Comparison of ENCODE assay signal across 1 cellular context in the genomic region with DNA sequence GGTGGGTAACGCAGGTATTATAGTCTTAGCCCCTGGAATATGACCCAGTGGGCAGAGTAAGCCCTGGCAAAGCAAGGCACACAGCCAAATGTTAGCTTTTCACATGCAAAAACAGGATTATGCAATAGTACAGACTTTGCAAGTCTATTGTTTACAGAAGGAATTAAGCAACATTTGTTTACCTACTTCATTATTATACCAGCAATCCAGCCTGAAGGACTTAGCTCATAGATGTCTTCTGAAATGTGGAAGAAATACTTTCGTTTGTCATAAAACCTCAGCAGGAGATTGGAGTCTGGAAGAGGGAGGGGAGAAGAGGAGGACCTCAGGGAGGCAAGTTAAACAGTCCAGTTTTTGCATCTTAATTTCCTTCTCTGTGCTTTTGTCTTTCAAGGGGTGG.
TF ChIP-seq lines count a peak whose summit lies in the region.

No MANE protein-coding gene starts in this region.

TF ChIP-seq in HepG2, 621 proteins besides CTCF, POLR2A, EP300 and RAD21 (continued from another document and continues in another):
- TF ChIP-seq, protein P1, sequence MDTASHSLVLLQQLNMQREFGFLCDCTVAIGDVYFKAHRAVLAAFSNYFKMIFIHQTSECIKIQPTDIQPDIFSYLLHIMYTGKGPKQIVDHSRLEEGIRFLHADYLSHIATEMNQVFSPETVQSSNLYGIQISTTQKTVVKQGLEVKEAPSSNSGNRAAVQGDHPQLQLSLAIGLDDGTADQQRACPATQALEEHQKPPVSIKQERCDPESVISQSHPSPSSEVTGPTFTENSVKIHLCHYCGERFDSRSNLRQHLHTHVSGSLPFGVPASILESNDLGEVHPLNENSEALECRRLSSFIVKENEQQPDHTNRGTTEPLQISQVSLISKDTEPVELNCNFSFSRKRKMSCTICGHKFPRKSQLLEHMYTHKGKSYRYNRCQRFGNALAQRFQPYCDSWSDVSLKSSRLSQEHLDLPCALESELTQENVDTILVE (CRISPR knock-in tag; IDR thresholded peaks at IDR 0.05), result 0 out of 2 replicates have a peak, but pooled peaks have one; percentile 59
- TF ChIP-seq, protein P2, sequence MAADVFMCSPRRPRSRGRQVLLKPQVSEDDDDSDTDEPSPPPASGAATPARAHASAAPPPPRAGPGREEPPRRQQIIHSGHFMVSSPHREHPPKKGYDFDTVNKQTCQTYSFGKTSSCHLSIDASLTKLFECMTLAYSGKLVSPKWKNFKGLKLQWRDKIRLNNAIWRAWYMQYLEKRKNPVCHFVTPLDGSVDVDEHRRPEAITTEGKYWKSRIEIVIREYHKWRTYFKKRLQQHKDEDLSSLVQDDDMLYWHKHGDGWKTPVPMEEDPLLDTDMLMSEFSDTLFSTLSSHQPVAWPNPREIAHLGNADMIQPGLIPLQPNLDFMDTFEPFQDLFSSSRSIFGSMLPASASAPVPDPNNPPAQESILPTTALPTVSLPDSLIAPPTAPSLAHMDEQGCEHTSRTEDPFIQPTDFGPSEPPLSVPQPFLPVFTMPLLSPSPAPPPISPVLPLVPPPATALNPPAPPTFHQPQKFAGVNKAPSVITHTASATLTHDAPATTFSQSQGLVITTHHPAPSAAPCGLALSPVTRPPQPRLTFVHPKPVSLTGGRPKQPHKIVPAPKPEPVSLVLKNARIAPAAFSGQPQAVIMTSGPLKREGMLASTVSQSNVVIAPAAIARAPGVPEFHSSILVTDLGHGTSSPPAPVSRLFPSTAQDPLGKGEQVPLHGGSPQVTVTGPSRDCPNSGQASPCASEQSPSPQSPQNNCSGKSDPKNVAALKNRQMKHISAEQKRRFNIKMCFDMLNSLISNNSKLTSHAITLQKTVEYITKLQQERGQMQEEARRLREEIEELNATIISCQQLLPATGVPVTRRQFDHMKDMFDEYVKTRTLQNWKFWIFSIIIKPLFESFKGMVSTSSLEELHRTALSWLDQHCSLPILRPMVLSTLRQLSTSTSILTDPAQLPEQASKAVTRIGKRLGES (CRISPR knock-in tag; IDR thresholded peaks at IDR 0.05; ENCODE audit: borderline replicate concordance), result no peak
- TF ChIP-seq CEBPG (CRISPR knock-in tag; IDR thresholded peaks at IDR 0.05) (peak; percentile 97), NCOR1 (IDR thresholded peaks at IDR 0.05; ENCODE audit: borderline replicate concordance, low read length) (peak; percentile 76; the same call in 1 of the 2 replicates), PPARG (CRISPR knock-in tag; conservative IDR thresholded peaks at IDR 0.05) (peak; percentile 43; the same call in 1 of the 2 replicates), ATF7 (IDR thresholded peaks at IDR 0.05) (0 out of 2 replicates have a peak, but pooled peaks have one; percentile 40), ATF7 (CRISPR knock-in tag; IDR thresholded peaks at IDR 0.05) (no peak), FOXA1 (IDR thresholded peaks at IDR 0.05) (peak; percentile 53; the same call in 1 of the 2 replicates), FOXA1 (CRISPR knock-in tag; IDR thresholded peaks at IDR 0.05) (peak; percentile 83), RARA (CRISPR knock-in tag; IDR thresholded peaks at IDR 0.05) (peak; percentile 55), DR1 (CRISPR knock-in tag; IDR thresholded peaks at IDR 0.05) (no peak), SMYD3 (CRISPR knock-in tag; IDR thresholded peaks at IDR 0.05) (no peak), IRF2 (CRISPR knock-in tag; IDR thresholded peaks at IDR 0.05) (0 out of 2 replicates have a peak, but pooled peaks have one; percentile 34), FOXM1 (CRISPR knock-in tag; IDR thresholded peaks at IDR 0.05) (no peak), ZMYM4 (CRISPR knock-in tag; IDR thresholded peaks at IDR 0.05) (peak; percentile 35; the same call in 1 of the 2 replicates), SOX13 (IDR thresholded peaks at IDR 0.05) (peak; percentile 58; the same call in 1 of the 2 replicates), SOX13 (CRISPR knock-in tag; conservative IDR thresholded peaks at IDR 0.05 in 1 of 2, IDR thresholded peaks at IDR 0.05 in 1 of 2) (peak in 1 of 2 experiments; percentile 96; a peak in 2 of 4 replicates), FOXA3 (CRISPR knock-in tag; IDR thresholded peaks at IDR 0.05) (peak; percentile 96), SP4 (CRISPR knock-in tag; IDR thresholded peaks at IDR 0.05) (no peak), THRA (CRISPR knock-in tag; IDR thresholded peaks at IDR 0.05; ENCODE audit: borderline replicate concordance) (peak; percentile 74; the same call in 1 of the 2 replicates), PHF21A (CRISPR knock-in tag; IDR thresholded peaks at IDR 0.05) (peak; percentile 32; the same call in 1 of the 2 replicates), MED1 (CRISPR knock-in tag; IDR thresholded peaks at IDR 0.05) (0 out of 2 replicates have a peak, but pooled peaks have one; percentile 30), SMC3 (IDR thresholded peaks at IDR 0.05; ENCODE audit: low read length) (peak; percentile 22; the same call in 1 of the 2 replicates), SKI (IDR thresholded peaks at IDR 0.05; ENCODE audit: partially characterized antibody) (peak; percentile 42), KLF16 (CRISPR knock-in tag; IDR thresholded peaks at IDR 0.05) (peak in 1 of 2 experiments; percentile 56; a peak in 1 of 4 replicates), FOXK1 (CRISPR knock-in tag; IDR thresholded peaks at IDR 0.05; ENCODE audit: borderline replicate concordance, low read depth) (peak; percentile 54; the same call in 1 of the 2 replicates), ZNF614 (CRISPR knock-in tag; IDR thresholded peaks at IDR 0.05; ENCODE audit: borderline replicate concordance) (peak; percentile 77; the same call in 1 of the 2 replicates), RCOR2 (CRISPR knock-in tag; IDR thresholded peaks at IDR 0.05) (peak; percentile 69), SOX5 (CRISPR knock-in tag; IDR thresholded peaks at IDR 0.05; ENCODE audit: borderline replicate concordance) (peak; percentile 91), TCF7 (IDR thresholded peaks at IDR 0.05; ENCODE audit: low read depth) (peak; percentile 33; the same call in 1 of the 2 replicates), SRSF4 (IDR thresholded peaks at IDR 0.05; ENCODE audit: low read depth, low read length, poor library complexity, severe bottlenecking) (no peak), HDAC2 (CRISPR knock-in tag; IDR thresholded peaks at IDR 0.05) (peak; percentile 73), HMG20A (CRISPR knock-in tag; IDR thresholded peaks at IDR 0.05; ENCODE audit: borderline replicate concordance) (peak; percentile 82; the same call in 1 of the 2 replicates), TRIM24 (CRISPR knock-in tag; IDR thresholded peaks at IDR 0.05) (peak; percentile 44; the same call in 1 of the 2 replicates), E2F2 (CRISPR knock-in tag; IDR thresholded peaks at IDR 0.05; ENCODE audit: borderline replicate concordance) (no peak), ELF3 (CRISPR knock-in tag; IDR thresholded peaks at IDR 0.05) (peak; percentile 55; the same call in 1 of the 2 replicates), YEATS2 (CRISPR knock-in tag; IDR thresholded peaks at IDR 0.05; ENCODE audit: borderline replicate concordance) (no peak), MLX (CRISPR knock-in tag; IDR thresholded peaks at IDR 0.05) (0 out of 2 replicates have a peak, but pooled peaks have one; percentile 28), FOXJ3 (CRISPR knock-in tag; IDR thresholded peaks at IDR 0.05; ENCODE audit: borderline replicate concordance) (peak; percentile 69; the same call in 1 of the 2 replicates), SOX6 (IDR thresholded peaks at IDR 0.05) (no peak), SOX6 (CRISPR knock-in tag; IDR thresholded peaks at IDR 0.05) (peak; percentile 94), BCL6 (CRISPR knock-in tag; IDR thresholded peaks at IDR 0.05) (peak; percentile 73), SALL1 (CRISPR knock-in tag; IDR thresholded peaks at IDR 0.05) (peak; percentile 14; the same call in 1 of the 2 replicates)
- TF ChIP-seq, protein P3, sequence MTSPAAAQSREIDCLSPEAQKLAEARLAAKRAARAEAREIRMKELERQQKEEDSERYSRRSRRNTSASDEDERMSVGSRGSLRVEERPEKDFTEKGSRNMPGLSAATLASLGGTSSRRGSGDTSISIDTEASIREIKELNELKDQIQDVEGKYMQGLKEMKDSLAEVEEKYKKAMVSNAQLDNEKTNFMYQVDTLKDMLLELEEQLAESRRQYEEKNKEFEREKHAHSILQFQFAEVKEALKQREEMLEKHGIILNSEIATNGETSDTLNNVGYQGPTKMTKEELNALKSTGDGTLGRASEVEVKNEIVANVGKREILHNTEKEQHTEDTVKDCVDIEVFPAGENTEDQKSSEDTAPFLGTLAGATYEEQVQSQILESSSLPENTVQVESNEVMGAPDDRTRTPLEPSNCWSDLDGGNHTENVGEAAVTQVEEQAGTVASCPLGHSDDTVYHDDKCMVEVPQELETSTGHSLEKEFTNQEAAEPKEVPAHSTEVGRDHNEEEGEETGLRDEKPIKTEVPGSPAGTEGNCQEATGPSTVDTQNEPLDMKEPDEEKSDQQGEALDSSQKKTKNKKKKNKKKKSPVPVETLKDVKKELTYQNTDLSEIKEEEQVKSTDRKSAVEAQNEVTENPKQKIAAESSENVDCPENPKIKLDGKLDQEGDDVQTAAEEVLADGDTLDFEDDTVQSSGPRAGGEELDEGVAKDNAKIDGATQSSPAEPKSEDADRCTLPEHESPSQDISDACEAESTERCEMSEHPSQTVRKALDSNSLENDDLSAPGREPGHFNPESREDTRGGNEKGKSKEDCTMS (CRISPR knock-in tag; conservative IDR thresholded peaks at IDR 0.05), result no peak
- TF ChIP-seq, protein P4, sequence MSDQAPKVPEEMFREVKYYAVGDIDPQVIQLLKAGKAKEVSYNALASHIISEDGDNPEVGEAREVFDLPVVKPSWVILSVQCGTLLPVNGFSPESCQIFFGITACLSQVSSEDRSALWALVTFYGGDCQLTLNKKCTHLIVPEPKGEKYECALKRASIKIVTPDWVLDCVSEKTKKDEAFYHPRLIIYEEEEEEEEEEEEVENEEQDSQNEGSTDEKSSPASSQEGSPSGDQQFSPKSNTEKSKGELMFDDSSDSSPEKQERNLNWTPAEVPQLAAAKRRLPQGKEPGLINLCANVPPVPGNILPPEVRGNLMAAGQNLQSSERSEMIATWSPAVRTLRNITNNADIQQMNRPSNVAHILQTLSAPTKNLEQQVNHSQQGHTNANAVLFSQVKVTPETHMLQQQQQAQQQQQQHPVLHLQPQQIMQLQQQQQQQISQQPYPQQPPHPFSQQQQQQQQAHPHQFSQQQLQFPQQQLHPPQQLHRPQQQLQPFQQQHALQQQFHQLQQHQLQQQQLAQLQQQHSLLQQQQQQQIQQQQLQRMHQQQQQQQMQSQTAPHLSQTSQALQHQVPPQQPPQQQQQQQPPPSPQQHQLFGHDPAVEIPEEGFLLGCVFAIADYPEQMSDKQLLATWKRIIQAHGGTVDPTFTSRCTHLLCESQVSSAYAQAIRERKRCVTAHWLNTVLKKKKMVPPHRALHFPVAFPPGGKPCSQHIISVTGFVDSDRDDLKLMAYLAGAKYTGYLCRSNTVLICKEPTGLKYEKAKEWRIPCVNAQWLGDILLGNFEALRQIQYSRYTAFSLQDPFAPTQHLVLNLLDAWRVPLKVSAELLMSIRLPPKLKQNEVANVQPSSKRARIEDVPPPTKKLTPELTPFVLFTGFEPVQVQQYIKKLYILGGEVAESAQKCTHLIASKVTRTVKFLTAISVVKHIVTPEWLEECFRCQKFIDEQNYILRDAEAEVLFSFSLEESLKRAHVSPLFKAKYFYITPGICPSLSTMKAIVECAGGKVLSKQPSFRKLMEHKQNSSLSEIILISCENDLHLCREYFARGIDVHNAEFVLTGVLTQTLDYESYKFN (CRISPR knock-in tag; conservative IDR thresholded peaks at IDR 0.05), result peak; percentile 61
- TF ChIP-seq, protein P5, sequence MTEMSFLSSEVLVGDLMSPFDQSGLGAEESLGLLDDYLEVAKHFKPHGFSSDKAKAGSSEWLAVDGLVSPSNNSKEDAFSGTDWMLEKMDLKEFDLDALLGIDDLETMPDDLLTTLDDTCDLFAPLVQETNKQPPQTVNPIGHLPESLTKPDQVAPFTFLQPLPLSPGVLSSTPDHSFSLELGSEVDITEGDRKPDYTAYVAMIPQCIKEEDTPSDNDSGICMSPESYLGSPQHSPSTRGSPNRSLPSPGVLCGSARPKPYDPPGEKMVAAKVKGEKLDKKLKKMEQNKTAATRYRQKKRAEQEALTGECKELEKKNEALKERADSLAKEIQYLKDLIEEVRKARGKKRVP (CRISPR knock-in tag; IDR thresholded peaks at IDR 0.05), result peak in 1 of 2 experiments; percentile 76; a peak in 2 of 4 replicates
- TF ChIP-seq, protein P6, sequence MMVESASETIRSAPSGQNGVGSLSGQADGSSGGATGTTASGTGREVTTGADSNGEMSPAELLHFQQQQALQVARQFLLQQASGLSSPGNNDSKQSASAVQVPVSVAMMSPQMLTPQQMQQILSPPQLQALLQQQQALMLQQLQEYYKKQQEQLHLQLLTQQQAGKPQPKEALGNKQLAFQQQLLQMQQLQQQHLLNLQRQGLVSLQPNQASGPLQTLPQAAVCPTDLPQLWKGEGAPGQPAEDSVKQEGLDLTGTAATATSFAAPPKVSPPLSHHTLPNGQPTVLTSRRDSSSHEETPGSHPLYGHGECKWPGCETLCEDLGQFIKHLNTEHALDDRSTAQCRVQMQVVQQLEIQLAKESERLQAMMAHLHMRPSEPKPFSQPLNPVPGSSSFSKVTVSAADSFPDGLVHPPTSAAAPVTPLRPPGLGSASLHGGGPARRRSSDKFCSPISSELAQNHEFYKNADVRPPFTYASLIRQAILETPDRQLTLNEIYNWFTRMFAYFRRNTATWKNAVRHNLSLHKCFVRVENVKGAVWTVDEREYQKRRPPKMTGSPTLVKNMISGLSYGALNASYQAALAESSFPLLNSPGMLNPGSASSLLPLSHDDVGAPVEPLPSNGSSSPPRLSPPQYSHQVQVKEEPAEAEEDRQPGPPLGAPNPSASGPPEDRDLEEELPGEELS (CRISPR knock-in tag; IDR thresholded peaks at IDR 0.05), result peak; percentile 87
